Comparison of ENCODE assay signal across 1 cellular context in genomic region chr22:30728829-30729228, GRCh38.
TF ChIP-seq lines count a peak whose summit lies in the region.

No MANE protein-coding gene starts in this region.

TF ChIP-seq in K562, 482 proteins besides CTCF, POLR2A, EP300 and RAD21 (continued from another document and continues in another):
- TF ChIP-seq JUN (IDR thresholded peaks at IDR 0.05; ENCODE audit: borderline replicate concordance, low read depth, low read length): 0 out of 2 replicates have a peak, but pooled peaks have one; percentile 21
- no peak for TF ChIP-seq JUN (CRISPR knock-in tag; IDR thresholded peaks at IDR 0.05; ENCODE audit: borderline replicate concordance)
- TF ChIP-seq NCOA1 (IDR thresholded peaks at IDR 0.05; ENCODE audit: low read depth): peak; percentile 33; the same call in 1 of the 2 replicates
- peak; percentile 33 to 38; a peak in 1 of 4 replicates for TF ChIP-seq KDM1A (IDR thresholded peaks at IDR 0.05)
- TF ChIP-seq NFIC (IDR thresholded peaks at IDR 0.05): peak; percentile 29
- peak; percentile 36 for TF ChIP-seq CCNT2 (IDR thresholded peaks at IDR 0.05; ENCODE audit: borderline replicate concordance, extremely low read depth, insufficient read length, low read depth, low read length)
- TF ChIP-seq MAFF (IDR thresholded peaks at IDR 0.05; ENCODE audit: low read length): peak; percentile 88
- 0 out of 2 replicates have a peak, but pooled peaks have one; percentile 11 for TF ChIP-seq EP400 (IDR thresholded peaks at IDR 0.05)
- no peak for TF ChIP-seq MBD1 (CRISPR knock-in tag; IDR thresholded peaks at IDR 0.05)
- TF ChIP-seq ZNF41 (CRISPR knock-in tag; conservative IDR thresholded peaks at IDR 0.05): no peak
- peak; percentile 28; the same call in 1 of the 2 replicates for TF ChIP-seq CXXC5 (CRISPR knock-in tag; IDR thresholded peaks at IDR 0.05)
- peak; percentile 79 for TF ChIP-seq CBFA2T2 (conservative IDR thresholded peaks at IDR 0.05)
- TF ChIP-seq HBP1 (CRISPR knock-in tag; IDR thresholded peaks at IDR 0.05): no peak
- TF ChIP-seq MAFK (IDR thresholded peaks at IDR 0.05; ENCODE audit: low read length): peak; percentile 78; the same call in 1 of the 2 replicates
- TF ChIP-seq ZNF592 (IDR thresholded peaks at IDR 0.05): 0 out of 2 replicates have a peak, but pooled peaks have one; percentile 30
- TF ChIP-seq FOSL1 (tag; conservative IDR thresholded peaks at IDR 0.05): peak; percentile 38; the same call in 1 of the 2 replicates
- peak; percentile 89 for TF ChIP-seq SMARCA4 (IDR thresholded peaks at IDR 0.05)
- no peak for TF ChIP-seq SAFB2 (IDR thresholded peaks at IDR 0.05; ENCODE audit: borderline replicate concordance, low read depth, low read length, severe bottlenecking)
- TF ChIP-seq KLF16 (IDR thresholded peaks at IDR 0.05): peak; percentile 25; the same call in 1 of the 2 replicates
- TF ChIP-seq CREM (IDR thresholded peaks at IDR 0.05; ENCODE audit: low read depth): peak; percentile 42; the same call in 1 of the 2 replicates
- TF ChIP-seq TBL1XR1 (IDR thresholded peaks at IDR 0.05; ENCODE audit: low read length in 2 of 2): peak in 1 of 2 experiments; percentile 25; a peak in 1 of 4 replicates
- peak; percentile 45; the same call in 1 of the 2 replicates for TF ChIP-seq FOXM1 (IDR thresholded peaks at IDR 0.05; ENCODE audit: low read depth)
- no peak for TF ChIP-seq FOXM1 (CRISPR knock-in tag; IDR thresholded peaks at IDR 0.05; ENCODE audit: low read depth)
- no peak for TF ChIP-seq HOXB6 (CRISPR knock-in tag; IDR thresholded peaks at IDR 0.05; ENCODE audit: borderline replicate concordance)
- 0 out of 4 replicates have a peak, but pooled peaks have one; percentile 39 to 40 for TF ChIP-seq FOXK2 (conservative IDR thresholded peaks at IDR 0.05 in 1 of 2, IDR thresholded peaks at IDR 0.05 in 1 of 2; ENCODE audit: low read depth in 2 of 2)
- TF ChIP-seq ZNF140 (CRISPR knock-in tag; IDR thresholded peaks at IDR 0.05): no peak
- TF ChIP-seq ZBTB43 (CRISPR knock-in tag; IDR thresholded peaks at IDR 0.05): no peak
- peak; percentile 83 for TF ChIP-seq MAFG (tag; conservative IDR thresholded peaks at IDR 0.05)
- TF ChIP-seq ZNF780A (CRISPR knock-in tag; IDR thresholded peaks at IDR 0.05): no peak
- peak; percentile 84 for TF ChIP-seq TCF3 (CRISPR knock-in tag; IDR thresholded peaks at IDR 0.05)
- no peak for TF ChIP-seq ELK3 (CRISPR knock-in tag; IDR thresholded peaks at IDR 0.05)
- peak; percentile 34; the same call in 1 of the 2 replicates for TF ChIP-seq CEBPG (CRISPR knock-in tag; IDR thresholded peaks at IDR 0.05)
- peak; percentile 40 to 84; a peak in 3 of 4 replicates for TF ChIP-seq CEBPG (tag; conservative IDR thresholded peaks at IDR 0.05 in 1 of 2, IDR thresholded peaks at IDR 0.05 in 1 of 2)
- TF ChIP-seq CEBPB (tag; IDR thresholded peaks at IDR 0.05): peak; percentile 90
- peak; percentile 65 for TF ChIP-seq STAT5A (IDR thresholded peaks at IDR 0.05; ENCODE audit: borderline replicate concordance, low read length)
- peak in 1 of 2 experiments; percentile 42; a peak in 1 of 4 replicates for TF ChIP-seq RCOR1 (IDR thresholded peaks at IDR 0.05; ENCODE audit: borderline replicate concordance in 1 of 2, low read depth in 2 of 2, low read length in 2 of 2)
- peak; percentile 89 for TF ChIP-seq ZNF316 (IDR thresholded peaks at IDR 0.05)
- no peak for TF ChIP-seq ZNF184 (CRISPR knock-in tag; IDR thresholded peaks at IDR 0.05)
- 0 out of 2 replicates have a peak, but pooled peaks have one; percentile 41 for TF ChIP-seq POLR2AphosphoS5 (IDR thresholded peaks at IDR 0.05; ENCODE audit: control insufficient read depth, insufficient read depth, low read depth, low read length)
- peak; percentile 90 for TF ChIP-seq CBFA2T3 (IDR thresholded peaks at IDR 0.05)
- TF ChIP-seq PML (IDR thresholded peaks at IDR 0.05; ENCODE audit: low read length): peak; percentile 64
- TF ChIP-seq C11orf30 (IDR thresholded peaks at IDR 0.05; ENCODE audit: low read depth): peak; percentile 90
- TF ChIP-seq CUX1 (CRISPR knock-in tag; IDR thresholded peaks at IDR 0.05): no peak
- peak in 1 of 2 experiments; percentile 56 for TF ChIP-seq AFF1 (IDR thresholded peaks at IDR 0.05; ENCODE audit: low read depth in 1 of 2, partially characterized antibody in 2 of 2)
